Comparison of ENCODE assay signal across 16 cellular contexts in the genomic region with DNA sequence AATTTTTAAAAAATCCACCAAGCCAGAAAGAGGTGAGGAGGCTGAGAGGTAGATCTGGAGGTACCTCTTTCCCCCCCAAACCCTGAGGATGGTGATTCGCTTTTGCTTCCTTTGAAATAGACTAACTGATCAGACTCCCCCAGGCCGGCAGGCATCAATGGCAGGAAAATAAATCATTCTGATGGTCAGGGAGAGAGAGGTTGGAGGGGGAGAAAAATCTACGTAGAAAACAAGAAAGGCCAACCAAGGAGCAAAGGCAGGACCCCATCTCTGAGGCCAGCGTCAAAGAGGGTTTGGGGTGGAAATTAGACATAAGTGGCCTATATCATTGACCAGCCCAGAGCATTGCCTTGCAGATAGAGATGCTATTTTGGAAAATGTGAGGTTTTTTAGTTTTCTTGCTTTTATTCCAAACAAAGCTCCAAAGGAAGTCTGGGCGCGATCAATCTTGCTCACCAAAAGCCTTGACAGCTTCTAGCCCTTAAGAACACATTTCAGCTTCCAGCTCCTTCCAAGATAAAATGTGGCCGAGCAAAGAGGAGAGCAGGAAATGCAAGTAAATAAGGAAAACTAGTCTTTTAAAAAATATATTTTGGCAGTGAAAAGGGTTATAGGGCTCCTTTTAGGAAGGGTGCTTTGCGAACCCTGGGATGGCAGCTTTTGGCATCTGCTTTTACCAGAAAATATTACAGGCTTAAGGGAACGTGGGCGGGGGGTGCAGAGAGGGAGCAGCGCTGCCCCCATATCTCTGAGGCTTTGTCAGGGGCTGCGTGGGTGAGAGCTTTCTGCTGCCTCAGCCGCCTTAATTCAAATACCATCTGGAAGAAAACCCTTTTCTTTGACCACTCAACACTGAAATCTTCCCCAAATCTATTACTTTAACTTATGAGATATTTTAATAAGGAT. TPM values are rescaled to one million over a fixed set of nuclear protein-coding genes. Genes with fewer than 3 reads are reported as not detected.
A peak's percentile ranks its signal among the peaks of the same experiment; 100 is the strongest.
DNase-seq lines count a peak whose midpoint lies in the region; ATAC-seq, FAIRE-seq and TF ChIP-seq lines count a peak whose summit lies in the region.
"Had no signal": no experiment of that assay in that cellular context is flagged by ENCODE, and none has a peak within 500 bp of the region (broad histone marks: within the 10 kb centered on the region; RNA-seq: fewer than 3 reads in every experiment).

No MANE protein-coding gene starts in this region.

- no peak overlapping the region for H3K27ac ChIP-seq in coronary artery
- H3K27ac ChIP-seq: cardiac muscle cell had no signal

- in situ Hi-C loops in astrocyte of the spinal cord (cut with HindIII; ENCODE audit: low sequenced_read_pairs): no loop called here

- no peak for ATAC-seq in sciatic nerve
- ATAC-seq in GM18505 (IDR thresholded peaks at IDR 0.05; ENCODE audit: unreplicated experiment): no peak
- ATAC-seq in HG02610 (IDR thresholded peaks at IDR 0.05; ENCODE audit: unreplicated experiment): no peak
- ATAC-seq: activated T-cell treated with anti-CD3 and anti-CD28 coated beads, Interleukin-2, amount 50 U/mL, for 72 hours; naive thymus-derived CD4-positive, alpha-beta T cell; T-cell had no signal

- no peak for TF ChIP-seq CTCF in astrocyte of the spinal cord (IDR thresholded peaks at IDR 0.05; ENCODE audit: low read depth, low read length)
- TF ChIP-seq CTCF in kidney epithelial cell (IDR thresholded peaks at IDR 0.05; ENCODE audit: insufficient read depth, low read length, poor library complexity, severe bottlenecking): no peak
- TF ChIP-seq CTCF in coronary artery (IDR thresholded peaks at IDR 0.05): no peak

- intact Hi-C loops in sciatic nerve (cut with DNase I): no loop called here

- peak; percentile 89 for FAIRE-seq in G401.6 (lab: Jason Lieb, UNC)

- peak; percentile 73 for DNase-seq in astrocyte of the spinal cord (ENCODE audit: low read depth, low spot score)
- no peak for DNase-seq in kidney epithelial cell (ENCODE audit: low read depth)
- DNase-seq in sciatic nerve (ENCODE audit: low spot score): peak; percentile 55
- no peak for DNase-seq in coronary artery (ENCODE audit: low spot score)
- no peak for DNase-seq in NCI-H345 treated with DMSO at 0.1 percent for 48 hours (lab: John Stamatoyannopoulos, UW; ENCODE audit: unreplicated experiment)
- DNase-seq: activated CD4-positive, alpha-beta T cell treated with anti-CD3 and anti-CD28 coated beads for 1 hour; activated T-cell treated with anti-CD3 and anti-CD28 coated beads, Interleukin-2, amount 50 U/mL, for 72 hours; naive thymus-derived CD4-positive, alpha-beta T cell; NCI-H510A; RPMI8226; T-cell had no signal

- no peak for TF ChIP-seq POLR2A in GM18505 (IDR thresholded peaks at IDR 0.05; ENCODE audit: borderline replicate concordance, extremely low read depth, insufficient read depth, insufficient read length)

- H3K27me3 ChIP-seq in kidney epithelial cell (ENCODE audit: control insufficient read depth, insufficient read depth, low read length): no peaks in the 10 kb centered on the region

- H3K4me3 ChIP-seq in astrocyte of the spinal cord (ENCODE audit: low read depth, low read length) (peak overlapping the region; percentile 57), kidney epithelial cell (ENCODE audit: low read depth, low read length) (peak overlapping the region; percentile 31), coronary artery (no peak overlapping the region)
- H3K4me3 ChIP-seq: cardiac muscle cell had no signal

- H3K36me3 ChIP-seq in kidney epithelial cell (ENCODE audit: control insufficient read depth, insufficient read depth, low read length): no peaks in the 10 kb centered on the region
- H3K36me3 ChIP-seq: cardiac muscle cell had no signal

RNA-seq across cellular contexts. Expression of gene HOXA2, which starts 2.0 kb away (rescaled TPM):
- 0.34 and 1.1 TPM in 2 replicates for total RNA-seq in kidney epithelial cell
- 3.9 TPM for total RNA-seq in sciatic nerve
- total RNA-seq: activated T-cell treated with anti-CD3 and anti-CD28 coated beads, Interleukin-2, amount 50 U/mL, for 72 hours; naive thymus-derived CD4-positive, alpha-beta T cell; T-cell; temporal lobe had no signal

RNA-seq across cellular contexts. Expression of gene HOXA1, which starts 8.7 kb away (rescaled TPM):
- total RNA-seq in kidney epithelial cell (2.8 and 4.3 TPM in 2 replicates), sciatic nerve (0.98 TPM)
- total RNA-seq: temporal lobe had no signal

RNA-seq across cellular contexts. Expression of gene HOXA4, which starts 26.1 kb away (rescaled TPM):
- total RNA-seq in kidney epithelial cell: 4.5 and 7.4 TPM in 2 replicates
- 10.0 TPM for total RNA-seq in sciatic nerve
- total RNA-seq: cardiac muscle cell; naive thymus-derived CD4-positive, alpha-beta T cell; temporal lobe had no signal

RNA-seq across cellular contexts. Expression of gene HOXA5, which starts 39.0 kb away (rescaled TPM):
- 18.8 and 19.1 TPM in 2 replicates for total RNA-seq in kidney epithelial cell
- total RNA-seq in sciatic nerve: 20.1 TPM
- total RNA-seq: cardiac muscle cell, temporal lobe had no signal

RNA-seq across cellular contexts. Expression of gene HOXA6, which starts 43.1 kb away (rescaled TPM):
- total RNA-seq in kidney epithelial cell (4.8 and 10.5 TPM in 2 replicates), sciatic nerve (15.8 TPM)
- total RNA-seq: cardiac muscle cell, temporal lobe had no signal

Comparison
In these comparisons a context has a peak if more than half of its experiments do, and no peak if none do; other contexts are left out.
1. DNase-seq: peak in astrocyte of the spinal cord (single experiment) and sciatic nerve (single experiment); none in kidney epithelial cell (single experiment), coronary artery (single experiment) and NCI-H345 treated with DMSO at 0.1 percent for 48 hours (single experiment).